In the genomic region with DNA sequence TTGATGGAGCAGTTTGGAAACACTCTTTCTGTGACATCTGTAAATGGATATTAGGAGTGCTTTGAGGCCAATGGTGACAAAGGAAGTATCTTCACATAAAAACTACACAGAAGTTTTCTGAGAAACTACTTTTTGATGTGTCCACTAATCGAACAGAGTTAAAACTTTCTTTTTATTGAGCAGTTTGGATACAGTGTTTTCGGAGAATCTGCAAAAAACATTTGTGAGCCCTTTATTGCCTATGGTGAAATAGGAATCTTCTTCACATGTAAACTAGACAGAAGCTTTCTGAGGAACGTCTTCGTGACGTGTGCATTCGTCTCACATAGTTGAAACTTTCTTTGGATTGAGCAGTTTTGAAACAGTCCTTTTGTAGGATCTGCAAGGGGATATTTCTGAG, we compare ENCODE assay signal across 7 cellular contexts.
DNase-seq lines count a peak whose midpoint lies in the region; FAIRE-seq and TF ChIP-seq lines count a peak whose summit lies in the region.
"Not testable (repeated sequence)": the region's sequence is repeated elsewhere in the genome, so short reads cannot be mapped to it uniquely, and the experiment has no call there.

No MANE protein-coding gene starts in this region.

- not testable (repeated sequence) for H3K27ac ChIP-seq in astrocyte (ENCODE audit: low read depth, low read length); hepatocyte

- H4K20me1 ChIP-seq in astrocyte (ENCODE audit: insufficient read depth, low read length); hepatocyte (ENCODE audit: insufficient read depth, poor library complexity, severe bottlenecking): not testable (repeated sequence)

- not testable (repeated sequence) for H3K27me3 Mint-ChIP-seq in astrocyte (ENCODE audit: low read depth, unreplicated experiment)

- not testable (repeated sequence) for H3K4me1 Mint-ChIP-seq in astrocyte (ENCODE audit: low read depth, unreplicated experiment)

- not testable (repeated sequence) for H3K36me3 Mint-ChIP-seq in astrocyte (ENCODE audit: low read depth, unreplicated experiment)

- not testable (repeated sequence) for H3K36me3 ChIP-seq in astrocyte (ENCODE audit: insufficient read depth, low read length); hepatocyte (replicated peaks; ENCODE audit: insufficient read depth, low read depth)

- not testable (repeated sequence) for H3K4me3 ChIP-seq in NB4 (ENCODE audit: low read depth, low read length); astrocyte (ENCODE audit: insufficient read depth, low read depth, low read length); hepatocyte

- not testable (repeated sequence) for FAIRE-seq in astrocyte (lab: Jason Lieb, UNC)

- not testable (repeated sequence) for H3K9me3 ChIP-seq in astrocyte (ENCODE audit: insufficient read depth, low read depth, low read length); hepatocyte (ENCODE audit: low read depth)

- H3K9me3 Mint-ChIP-seq in astrocyte (ENCODE audit: unreplicated experiment), result not testable (repeated sequence)

- not testable (repeated sequence) for H3K4me1 ChIP-seq in astrocyte (ENCODE audit: insufficient read depth, low read length); hepatocyte (ENCODE audit: insufficient read depth)

- H3K9ac ChIP-seq in astrocyte (ENCODE audit: low read length), result not testable (repeated sequence)

- not testable (repeated sequence) for TF ChIP-seq POLR2A in NB4 (IDR thresholded peaks at IDR 0.05; ENCODE audit: extremely low read depth, insufficient read length)

- H2AFZ ChIP-seq in astrocyte (ENCODE audit: low read depth, low read length); hepatocyte: not testable (repeated sequence)

- H3K27ac Mint-ChIP-seq in astrocyte (ENCODE audit: unreplicated experiment), result not testable (repeated sequence)

- not testable (repeated sequence) for TF ChIP-seq CTCF in NB4 (IDR thresholded peaks at IDR 0.05; ENCODE audit: low read depth, low read length); astrocyte (IDR thresholded peaks at IDR 0.05; ENCODE audit: insufficient read depth, low read depth, low read length); hepatocyte (IDR thresholded peaks at IDR 0.05; ENCODE audit: poor library complexity)

- H3K4me2 ChIP-seq in astrocyte (ENCODE audit: low read length); hepatocyte: not testable (repeated sequence)

- not testable (repeated sequence) for H3K79me2 ChIP-seq in astrocyte (ENCODE audit: insufficient read depth, low read length); hepatocyte

- H3K27me3 ChIP-seq in astrocyte (ENCODE audit: insufficient read depth, low read length); hepatocyte: not testable (repeated sequence)

- 59% methylated on average over 6 of the region's 6 CpGs for WGBS in hepatocyte (ENCODE audit: low lambda C conversion rate, missing lambda C conversion rate)

- not testable (repeated sequence) for H3K9me2 ChIP-seq in hepatocyte (replicated peaks; ENCODE audit: insufficient read depth)

- not testable (repeated sequence) for H3K4me3 Mint-ChIP-seq in astrocyte (ENCODE audit: unreplicated experiment)

- DNase-seq in CD1c-positive myeloid dendritic cell (ENCODE audit: extremely low spot score) (peak; percentile 28), HT1080 (ENCODE audit: low read depth) (peak; percentile 6), NB4 (ENCODE audit: low read depth) (peak; percentile 1), astrocyte (ENCODE audit: low read depth) (peak; percentile 16), dermis blood vessel endothelial cell (peak; percentile 13), hepatocyte (ENCODE audit: low spot score) (peak; percentile 6), pons (ENCODE audit: low spot score) (peak; percentile 53)

Comparison
In these comparisons a context has a peak if more than half of its experiments do, and no peak if none do; other contexts are left out.
1. DNase-seq: peak in every context shown above with its lines; median percentile 53 in pons; 28 in CD1c-positive myeloid dendritic cell; 16 in astrocyte; 13 in dermis blood vessel endothelial cell; 6 in HT1080; 6 in hepatocyte; 1 in NB4.